Comparison of ENCODE assay signal across 28 cellular contexts in the genomic region with DNA sequence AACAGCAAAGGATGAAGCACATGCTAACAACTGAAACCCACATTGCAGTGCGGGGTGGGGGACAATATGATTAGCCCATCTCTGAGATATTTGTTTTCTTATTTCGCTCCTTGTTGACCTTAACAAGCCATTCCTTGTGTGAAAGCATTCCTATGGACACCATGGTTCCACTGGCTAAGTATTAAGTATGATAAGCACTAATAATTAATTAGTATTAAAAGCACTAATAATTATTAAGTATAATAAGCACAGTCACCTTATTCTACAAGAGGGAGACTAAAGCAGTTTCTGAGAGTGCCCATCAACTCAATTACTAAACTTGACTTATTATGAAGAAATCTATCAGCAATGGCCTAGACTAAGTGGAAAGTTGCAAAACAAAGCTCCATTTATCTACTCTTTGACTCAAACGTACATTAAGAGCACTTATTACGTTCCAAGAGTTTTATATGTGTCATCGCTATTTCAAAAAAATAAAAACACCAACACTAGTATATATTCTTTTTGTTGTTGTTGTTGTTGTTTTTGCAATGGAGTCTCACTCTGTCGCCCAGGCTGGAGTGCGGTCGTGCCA.
DNase-seq lines count a peak whose midpoint lies in the region; ATAC-seq, FAIRE-seq and TF ChIP-seq lines count a peak whose summit lies in the region.
"Had no signal": no experiment of that assay in that cellular context is flagged by ENCODE, and none has a peak within 500 bp of the region (broad histone marks: within the 10 kb centered on the region; RNA-seq: fewer than 3 reads in every experiment).

No MANE protein-coding gene starts in this region.

- no peaks in the 10 kb centered on the region for H3K9me3 Mint-ChIP-seq in neural crest cell
- H3K9me3 Mint-ChIP-seq: CD4-positive, CD25-positive, alpha-beta regulatory T cell; GM23338; H9 had no signal

- TF ChIP-seq CTCF in left ventricle myocardium inferior (IDR thresholded peaks at IDR 0.05; ENCODE audit: borderline replicate concordance) (no peak), GM12878 (IDR thresholded peaks at IDR 0.05 in 2 of 3, conservative IDR thresholded peaks at IDR 0.05 in 1 of 3; ENCODE audit: control insufficient read depth in 2 of 3, extremely low read depth in 1 of 3, insufficient read depth in 1 of 3, low read depth in 3 of 3, low read length in 3 of 3) (no peak), neural crest cell (conservative IDR thresholded peaks at IDR 0.05) (no peak)

- no peak overlapping the region for H3K4me2 ChIP-seq in GM12878 (ENCODE audit: control insufficient read depth, insufficient read depth)
- H3K4me2 ChIP-seq: BLaER1, GM23338 had no signal

- H4K20me1 ChIP-seq in GM12878 (ENCODE audit: control insufficient read depth, insufficient read depth) = no peaks in the 10 kb centered on the region
- H4K20me1 ChIP-seq: BLaER1 had no signal

- H3K4me1 ChIP-seq in left ventricle myocardium inferior (peaks cover 64% of the 10 kb centered on the region), GM12878 (ENCODE audit: control insufficient read depth, insufficient read depth, low read length) (no peaks in the 10 kb centered on the region)
- H3K4me1 ChIP-seq: BLaER1 had no signal

- CTCF ChIA-PET in GM12878 (lab: Yijun Ruan, JAX) = interaction anchor here (0.6 to 0.8 kb wide), 2 partner anchors 102 to 198 kb away, joined by 3 read pairs; no protein-coding TSS in a partner anchor

- peak; percentile 23 for FAIRE-seq in GM12878 (lab: Jason Lieb, UNC)
- FAIRE-seq: GM12891 had no signal

- no peak overlapping the region for H3K27ac Mint-ChIP-seq in neural crest cell (ENCODE audit: unreplicated experiment)
- H3K27ac Mint-ChIP-seq: CD4-positive, CD25-positive, alpha-beta regulatory T cell had no signal

- H3K4me3 Mint-ChIP-seq in neural crest cell = peak overlapping the region; percentile 6
- H3K4me3 Mint-ChIP-seq: CD4-positive, CD25-positive, alpha-beta regulatory T cell; GM23338; H9 had no signal

- no TSS peak for BruUV-seq in GM12878 (replicated peaks; lab: Mats Ljungman, UMichigan)

- no peaks in the 10 kb centered on the region for H3K27me3 ChIP-seq in left ventricle myocardium inferior (ENCODE audit: low read depth)
- H3K27me3 ChIP-seq in GM12878 (replicated peaks in 1 of 2; ENCODE audit: control insufficient read depth in 2 of 2, insufficient read depth in 2 of 2, low read length in 1 of 2) = no peaks in the 10 kb centered on the region
- H3K27me3 ChIP-seq: BLaER1, MG63 had no signal

- no peak for TF ChIP-seq EP300 in GM12878 (IDR thresholded peaks at IDR 0.05; ENCODE audit: borderline replicate concordance in 1 of 2, control insufficient read depth in 1 of 2, low read depth in 2 of 2, low read length in 2 of 2)

- H3K27me3 Mint-ChIP-seq in neural crest cell (ENCODE audit: low read depth) = no peaks in the 10 kb centered on the region

- TF ChIP-seq RAD21 in GM12878 (IDR thresholded peaks at IDR 0.05; ENCODE audit: insufficient read depth, low read depth, low read length) = no peak

- POLR2A ChIA-PET in GM12878 (lab: Charles Lee) = no interaction called here

- H3K4me3 ChIP-seq in left ventricle myocardium inferior (no peak overlapping the region), GM12878 (no peak overlapping the region)
- H3K4me3 ChIP-seq: BLaER1, GM23338, MG63 had no signal

- H3K9ac ChIP-seq in GM12878 (ENCODE audit: control insufficient read depth, insufficient read depth, low read length) = no peak overlapping the region
- H3K9ac ChIP-seq: BLaER1 had no signal

- no peak overlapping the region for H2AFZ ChIP-seq in GM12878 (ENCODE audit: control insufficient read depth, low read depth, low read length)
- H2AFZ ChIP-seq: GM23338 had no signal

- no peaks in the 10 kb centered on the region for H3K79me2 ChIP-seq in GM12878 (ENCODE audit: control insufficient read depth, insufficient read depth, low read length)

- SMC1A ChIA-PET in GM12878 (lab: Charles Lee; ENCODE audit: uncharacterized antibody, unreplicated experiment) = no interaction called here

- H3K27ac ChIP-seq in left ventricle myocardium inferior (replicated peaks) = peak overlapping the region; percentile 87
- no peak overlapping the region for H3K27ac ChIP-seq in GM12878 (ENCODE audit: control insufficient read depth, insufficient read depth)
- H3K27ac ChIP-seq: BLaER1 had no signal

- H3K9me3 ChIP-seq in left ventricle myocardium inferior (replicated peaks) (no peaks in the 10 kb centered on the region), GM12878 (replicated peaks; ENCODE audit: control insufficient read depth, insufficient read depth, low read length) (no peaks in the 10 kb centered on the region)
- H3K9me3 ChIP-seq: BLaER1, Caco-2, MG63 had no signal

- intact Hi-C loops in left ventricle myocardium inferior (cut with micrococcal nuclease) = no loop called here
- intact Hi-C loops in cardiac septum (cut with DNase I) = loop anchor here (5.0 kb wide), 1 partner anchor 34 kb away; no protein-coding TSS in a partner anchor
- intact Hi-C loops in GM12878 (cut with micrococcal nuclease; ENCODE audit: unreplicated experiment) = no loop called here
- intact Hi-C loops in posterior cingulate gyrus (cut with DNase I) = no loop called here
- intact Hi-C loops in left ventricle myocardium superior (cut with micrococcal nuclease) = no loop called here

- ATAC-seq in GM12878 = no peak
- no peak for ATAC-seq in left ventricle myocardium superior
- ATAC-seq: GM23338, PC-3 had no signal

- H3K36me3 Mint-ChIP-seq in neural crest cell (ENCODE audit: low read depth) = no peaks in the 10 kb centered on the region
- H3K36me3 Mint-ChIP-seq: CD4-positive, CD25-positive, alpha-beta regulatory T cell had no signal

- in situ Hi-C loops in GM12878 (cut with MboI) = no loop called here

- WGBS in GM12878 (ENCODE audit: insufficient coverage, insufficient replicate concordance, low lambda C conversion rate, missing lambda C conversion rate) = 53% methylated on average over 8 of the region's 8 CpGs

- RAD21 ChIA-PET in GM12878 (lab: Charles Lee; ENCODE audit: unreplicated experiment) = interaction anchor here (1.0 kb wide), 1 partner anchor 125 kb away, joined by 4 read pairs; no protein-coding TSS in a partner anchor

- no peak for TF ChIP-seq POLR2A in GM12878 (IDR thresholded peaks at IDR 0.05; ENCODE audit: low read depth, low read length)

- DNase-seq in left ventricle myocardium inferior = no peak
- DNase-seq in cardiac septum (ENCODE audit: low spot score) = no peak
- DNase-seq in GM12878 (ENCODE audit: low read depth, low spot score) = no peak
- no peak for DNase-seq in neural crest cell (ENCODE audit: low read depth, low spot score)
- no peak for DNase-seq in AML-193 (lab: John Stamatoyannopoulos, UW)
- DNase-seq in posterior cingulate gyrus = no peak
- DNase-seq in left ventricle myocardium superior = no peak
- DNase-seq: 8988T; Caco-2; CD4-positive, CD25-positive, alpha-beta regulatory T cell; DMS 273 treated with DMSO at 0.1 percent for 48 hours; DMS79; EL; GDM1; H9; KG1; MG63; NCI-H1105 treated with DMSO at 0.1 percent for 48 hours; NCI-H146; NCI-H1930; NCI-H2107; NCI-H524; NCI-H774; NK-92 treated with Interleukin-12 subunit alpha and Interleukin-12 subunit beta, amount 100 ng/mL, for 24 hours; PC-3 had no signal

- H3K36me3 ChIP-seq in left ventricle myocardium inferior (no peaks in the 10 kb centered on the region), GM12878 (ENCODE audit: control insufficient read depth in 2 of 2, insufficient read depth in 2 of 2, low read length in 1 of 2) (no peaks in the 10 kb centered on the region)
- H3K36me3 ChIP-seq: BLaER1, MG63 had no signal

- peaks cover 50% of the 10 kb centered on the region for H3K4me1 Mint-ChIP-seq in neural crest cell
- H3K4me1 Mint-ChIP-seq: CD4-positive, CD25-positive, alpha-beta regulatory T cell had no signal

TF ChIP-seq in GM12878, 131 proteins besides CTCF, POLR2A, EP300 and RAD21 (continues in another document):
- TF ChIP-seq ESRRA (IDR thresholded peaks at IDR 0.05; ENCODE audit: low read length) (no peak), SMARCA5 (IDR thresholded peaks at IDR 0.05) (no peak), SP1 (IDR thresholded peaks at IDR 0.05; ENCODE audit: low read depth, low read length) (no peak), TARDBP (IDR thresholded peaks at IDR 0.05; ENCODE audit: borderline replicate concordance) (no peak), BCL3 (IDR thresholded peaks at IDR 0.05; ENCODE audit: borderline replicate concordance, insufficient read depth, low read depth, low read length, poor library complexity, severe bottlenecking) (no peak), MXI1 (IDR thresholded peaks at IDR 0.05; ENCODE audit: low read depth, low read length) (no peak), SMAD5 (IDR thresholded peaks at IDR 0.05; ENCODE audit: low read depth) (no peak), HDAC6 (IDR thresholded peaks at IDR 0.05; ENCODE audit: unreplicated experiment) (no peak)
- TF ChIP-seq, protein P1, sequence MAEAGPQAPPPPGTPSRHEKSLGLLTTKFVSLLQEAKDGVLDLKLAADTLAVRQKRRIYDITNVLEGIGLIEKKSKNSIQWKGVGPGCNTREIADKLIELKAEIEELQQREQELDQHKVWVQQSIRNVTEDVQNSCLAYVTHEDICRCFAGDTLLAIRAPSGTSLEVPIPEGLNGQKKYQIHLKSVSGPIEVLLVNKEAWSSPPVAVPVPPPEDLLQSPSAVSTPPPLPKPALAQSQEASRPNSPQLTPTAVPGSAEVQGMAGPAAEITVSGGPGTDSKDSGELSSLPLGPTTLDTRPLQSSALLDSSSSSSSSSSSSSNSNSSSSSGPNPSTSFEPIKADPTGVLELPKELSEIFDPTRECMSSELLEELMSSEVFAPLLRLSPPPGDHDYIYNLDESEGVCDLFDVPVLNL (IDR thresholded peaks at IDR 0.05; ENCODE audit: low read depth, low read length) = no peak
- TF ChIP-seq, protein P2, sequence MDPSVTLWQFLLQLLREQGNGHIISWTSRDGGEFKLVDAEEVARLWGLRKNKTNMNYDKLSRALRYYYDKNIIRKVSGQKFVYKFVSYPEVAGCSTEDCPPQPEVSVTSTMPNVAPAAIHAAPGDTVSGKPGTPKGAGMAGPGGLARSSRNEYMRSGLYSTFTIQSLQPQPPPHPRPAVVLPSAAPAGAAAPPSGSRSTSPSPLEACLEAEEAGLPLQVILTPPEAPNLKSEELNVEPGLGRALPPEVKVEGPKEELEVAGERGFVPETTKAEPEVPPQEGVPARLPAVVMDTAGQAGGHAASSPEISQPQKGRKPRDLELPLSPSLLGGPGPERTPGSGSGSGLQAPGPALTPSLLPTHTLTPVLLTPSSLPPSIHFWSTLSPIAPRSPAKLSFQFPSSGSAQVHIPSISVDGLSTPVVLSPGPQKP (IDR thresholded peaks at IDR 0.05; ENCODE audit: low read depth, low read length) = no peak
